15 cellular contexts compared by ENCODE assay signal in genomic region chr10:30118590-30118989, GRCh38. TPM values are rescaled to one million over a fixed set of nuclear protein-coding genes. Genes with fewer than 3 reads are reported as not detected.
DNase-seq lines count a peak whose midpoint lies in the region; ATAC-seq, FAIRE-seq and TF ChIP-seq lines count a peak whose summit lies in the region.
"Had no signal": no experiment of that assay in that cellular context is flagged by ENCODE, and none has a peak within 500 bp of the region (broad histone marks: within the 10 kb centered on the region; RNA-seq: fewer than 3 reads in every experiment).

No MANE protein-coding gene starts in this region.

- TF ChIP-seq CTCF in HepG2 (CRISPR knock-in tag; IDR thresholded peaks at IDR 0.05) (no peak), right lobe of liver (IDR thresholded peaks at IDR 0.05) (no peak), HCT116 (IDR thresholded peaks at IDR 0.05 in 2 of 3, conservative IDR thresholded peaks at IDR 0.05 in 1 of 3; ENCODE audit: borderline replicate concordance in 1 of 3, insufficient read depth in 1 of 3, low read depth in 2 of 3, low read length in 2 of 3) (peak in 1 of 3 experiments; percentile 36; a peak in 1 of 6 replicates), K562 (IDR thresholded peaks at IDR 0.05 in 2 of 3, conservative IDR thresholded peaks at IDR 0.05 in 1 of 3; ENCODE audit: insufficient read depth in 2 of 3, low read depth in 1 of 3, low read length in 3 of 3) (peak in 1 of 3 experiments; percentile 5; a peak in 1 of 6 replicates), mammary epithelial cell (conservative IDR thresholded peaks at IDR 0.05 in 1 of 2, IDR thresholded peaks at IDR 0.05 in 1 of 2; ENCODE audit: extremely low read depth in 1 of 2, insufficient read depth in 1 of 2, low read depth in 1 of 2, low read length in 2 of 2) (no peak), uterus (IDR thresholded peaks at IDR 0.05) (no peak)

- H3K9me3 Mint-ChIP-seq in activated naive CD4-positive, alpha-beta T cell treated with anti-CD3 and anti-CD28 coated beads, Interleukin-2, amount 10 ng/mL, durations not matched to agents 7 days and 5 days = no peaks in the 10 kb centered on the region

- intact Hi-C loops in HepG2 (cut with micrococcal nuclease; ENCODE audit: unreplicated experiment) (no loop called here), right lobe of liver (cut with DNase I) (no loop called here), HCT116 (cut with micrococcal nuclease) (no loop called here), K562 (cut with micrococcal nuclease) (no loop called here), mammary epithelial cell (cut with micrococcal nuclease) (no loop called here), uterus (cut with DNase I; ENCODE audit: low total_unique reads) (no loop called here)

- no peaks in the 10 kb centered on the region for H3K4me1 ChIP-seq in HepG2 (ENCODE audit: insufficient read depth, low read length)
- H3K4me1 ChIP-seq in right lobe of liver = no peaks in the 10 kb centered on the region
- no peaks in the 10 kb centered on the region for H3K4me1 ChIP-seq in HCT116 (ENCODE audit: control insufficient read depth in 1 of 2, insufficient read depth in 2 of 2, low read length in 2 of 2)
- no peaks in the 10 kb centered on the region for H3K4me1 ChIP-seq in K562 (replicated peaks in 1 of 2; ENCODE audit: control insufficient read depth in 2 of 2, insufficient read depth in 2 of 2, low read length in 2 of 2)
- H3K4me1 ChIP-seq in mammary epithelial cell (ENCODE audit: insufficient read depth, low read length) = no peaks in the 10 kb centered on the region
- peaks cover 0 to 7% of the 10 kb centered on the region in 2 donors for H3K4me1 ChIP-seq in uterus

- H3K79me2 ChIP-seq in HepG2 (ENCODE audit: insufficient read depth, low read length) (no peaks in the 10 kb centered on the region), HCT116 (ENCODE audit: insufficient read depth, low read length) (no peaks in the 10 kb centered on the region), K562 (ENCODE audit: control insufficient read depth, insufficient read depth, low read length) (no peaks in the 10 kb centered on the region), mammary epithelial cell (ENCODE audit: insufficient read depth, low read length) (no peaks in the 10 kb centered on the region)

- H3K9me2 ChIP-seq in HCT116 (ENCODE audit: insufficient read depth) = 0 out of 2 replicates have a peak, but pooled peaks cover 3% of the 10 kb centered on the region

- H4K20me1 ChIP-seq in HepG2 (ENCODE audit: insufficient read depth, low read length) (no peaks in the 10 kb centered on the region), HCT116 (ENCODE audit: insufficient read depth) (no peaks in the 10 kb centered on the region), K562 (replicated peaks; ENCODE audit: control insufficient read depth, insufficient read depth, low read length) (no peaks in the 10 kb centered on the region), mammary epithelial cell (ENCODE audit: insufficient read depth, low read length) (no peaks in the 10 kb centered on the region)

- H3K9ac ChIP-seq in HepG2 (ENCODE audit: insufficient read depth, low read depth, low read length) (no peak overlapping the region), HCT116 (ENCODE audit: low read length) (no peak overlapping the region), K562 (ENCODE audit: insufficient read depth in 1 of 2, low read depth in 2 of 2, low read length in 2 of 2) (no peak overlapping the region), mammary epithelial cell (ENCODE audit: insufficient read depth, low read length) (no peak overlapping the region)

- H3K36me3 ChIP-seq in HepG2 (replicated peaks in 1 of 2; ENCODE audit: control insufficient read depth in 1 of 2, insufficient read depth in 2 of 2, low read length in 2 of 2) = no peaks in the 10 kb centered on the region
- no peaks in the 10 kb centered on the region for H3K36me3 ChIP-seq in right lobe of liver
- no peaks in the 10 kb centered on the region for H3K36me3 ChIP-seq in HCT116 (ENCODE audit: control insufficient read depth in 1 of 2, insufficient read depth in 2 of 2, low read length in 2 of 2)
- no peaks in the 10 kb centered on the region for H3K36me3 ChIP-seq in K562 (ENCODE audit: control insufficient read depth, insufficient read depth, low read length)
- no peaks in the 10 kb centered on the region for H3K36me3 ChIP-seq in mammary epithelial cell (ENCODE audit: insufficient read depth, low read length)
- no peaks in the 10 kb centered on the region for H3K36me3 ChIP-seq in uterus

- no peak for TF ChIP-seq POLR2A in HepG2 (IDR thresholded peaks at IDR 0.05; ENCODE audit: insufficient read depth in 1 of 2, low read depth in 2 of 2, low read length in 2 of 2)
- no peak for TF ChIP-seq POLR2A in right lobe of liver (IDR thresholded peaks at IDR 0.05)
- TF ChIP-seq POLR2A in HCT116 (IDR thresholded peaks at IDR 0.05; ENCODE audit: borderline replicate concordance, extremely low read depth, insufficient read depth, insufficient read length) = no peak
- no peak for TF ChIP-seq POLR2A in K562 (conservative IDR thresholded peaks at IDR 0.05)
- TF ChIP-seq POLR2A in uterus (IDR thresholded peaks at IDR 0.05) = no peak

- no peaks in the 10 kb centered on the region for H3K36me3 Mint-ChIP-seq in activated naive CD4-positive, alpha-beta T cell treated with anti-CD3 and anti-CD28 coated beads, Interleukin-2, amount 10 ng/mL, durations not matched to agents 7 days and 5 days
- H3K36me3 Mint-ChIP-seq: CD4-positive, CD25-positive, alpha-beta regulatory T cell had no signal

- peak; percentile 70 for ATAC-seq in HepG2
- no peak for ATAC-seq in right lobe of liver
- ATAC-seq in HCT116 = peak; percentile 86
- ATAC-seq in K562 = peak; percentile 61; the same call in 2 of the 3 replicates
- no peak for ATAC-seq in GM19455 (IDR thresholded peaks at IDR 0.05; ENCODE audit: unreplicated experiment)
- ATAC-seq: GM12878 had no signal

- WGBS in HepG2 (ENCODE audit: low lambda C conversion rate) = 20% methylated on average over 3 of the region's 3 CpGs
- WGBS in right lobe of liver (ENCODE audit: insufficient coverage, low coverage, low lambda C conversion rate, missing lambda C conversion rate) = 67% methylated on average over 2 of the region's 3 CpGs
- 0% methylated on average over 3 of the region's 3 CpGs for WGBS in K562 (ENCODE audit: insufficient coverage, low coverage, missing lambda C conversion rate)
- 74% methylated on average over 3 of the region's 3 CpGs for WGBS in mammary epithelial cell (ENCODE audit: low coverage, missing lambda C conversion rate)

- DNase-seq in HepG2 (ENCODE audit: low spot score) (peak; percentile 4), right lobe of liver (no peak), HCT116 (ENCODE audit: low read depth, low spot score) (no peak), K562 (ENCODE audit: extremely low read depth in 1 of 4, low spot score in 3 of 4) (no peak), mammary epithelial cell (no peak), uterus (no peak)
- no peak for DNase-seq in activated naive CD4-positive, alpha-beta T cell treated with anti-CD3 and anti-CD28 coated beads, Interleukin-2, amount 10 ng/mL, durations not matched to agents 7 days and 5 days
- DNase-seq: CD4-positive, CD25-positive, alpha-beta regulatory T cell; DMS79; Karpas-422 had no signal

- no peak overlapping the region for H3K27ac ChIP-seq in HepG2 (ENCODE audit: extremely low read length, insufficient read depth, low read length)
- H3K27ac ChIP-seq in right lobe of liver = no peak overlapping the region
- H3K27ac ChIP-seq in HCT116 (ENCODE audit: low read depth, low read length) = no peak overlapping the region
- H3K27ac ChIP-seq in K562 (ENCODE audit: extremely low read depth, low read depth, low read length) = no peak overlapping the region
- H3K27ac ChIP-seq in mammary epithelial cell (ENCODE audit: insufficient read depth, low read depth, low read length) = no peak overlapping the region
- H3K27ac ChIP-seq in uterus = no peak overlapping the region

- no peak overlapping the region for H2AFZ ChIP-seq in HepG2 (ENCODE audit: low read length)
- H2AFZ ChIP-seq in HCT116 (ENCODE audit: low read depth, low read length, poor library complexity, severe bottlenecking) = no peak overlapping the region
- H2AFZ ChIP-seq in K562 (ENCODE audit: low read depth, low read length) = no peak overlapping the region
- no peak overlapping the region for H2AFZ ChIP-seq in mammary epithelial cell (ENCODE audit: low read depth, low read length)

- TF ChIP-seq RAD21 in HepG2 (CRISPR knock-in tag; IDR thresholded peaks at IDR 0.05) (no peak), HCT116 (IDR thresholded peaks at IDR 0.05; ENCODE audit: low read depth) (no peak), K562 (CRISPR knock-in tag; conservative IDR thresholded peaks at IDR 0.05 in 1 of 2, IDR thresholded peaks at IDR 0.05 in 1 of 2) (no peak)

- H3K4me1 Mint-ChIP-seq in activated naive CD4-positive, alpha-beta T cell treated with anti-CD3 and anti-CD28 coated beads, Interleukin-2, amount 10 ng/mL, durations not matched to agents 7 days and 5 days = peaks cover 8% of the 10 kb centered on the region
- H3K4me1 Mint-ChIP-seq: CD4-positive, CD25-positive, alpha-beta regulatory T cell had no signal

- in situ Hi-C loops in HepG2 (cut with HindIII; ENCODE audit: extremely low pct_ligation_motif_present, low pct_unique_long_range_greater_than_20kb) = no loop called here
- in situ Hi-C loops in K562 (cut with MboI) = no loop called here
- in situ Hi-C loops in mammary epithelial cell (cut with MboI; ENCODE audit: low sequenced_read_pairs in 2 of 2) = no loop called here

- H3K4me2 ChIP-seq in HepG2 (ENCODE audit: low read depth, low read length) (no peak overlapping the region), HCT116 (ENCODE audit: low read length) (no peak overlapping the region), K562 (ENCODE audit: insufficient read depth, low read length) (no peak overlapping the region), mammary epithelial cell (ENCODE audit: insufficient read depth, low read depth, low read length) (no peak overlapping the region)

- H3K9me3 ChIP-seq in HepG2 (ENCODE audit: low read length) (no peaks in the 10 kb centered on the region), right lobe of liver (no peaks in the 10 kb centered on the region), HCT116 (ENCODE audit: control insufficient read depth in 1 of 2, insufficient read depth in 1 of 2, low read depth in 1 of 2, low read length in 2 of 2) (no peaks in the 10 kb centered on the region), K562 (replicated peaks; ENCODE audit: control insufficient read depth, insufficient read depth, low read depth, low read length) (no peaks in the 10 kb centered on the region), mammary epithelial cell (replicated peaks; ENCODE audit: insufficient read depth, low read length) (no peaks in the 10 kb centered on the region), uterus (no peaks in the 10 kb centered on the region)

- POLR2A ChIA-PET in HepG2 (lab: Yijun Ruan, JAX) = no interaction called here
- POLR2A ChIA-PET in HCT116 (lab: Charles Lee) = no interaction called here
- POLR2A ChIA-PET in K562 (lab: Yijun Ruan, JAX) = no interaction called here

- no TSS peak for BruUV-seq in HepG2 (replicated peaks; lab: Mats Ljungman, UMichigan)
- BruUV-seq in HCT116 (replicated peaks; lab: Mats Ljungman, UMichigan) = no TSS peak
- no TSS peak for BruUV-seq in K562 (replicated peaks; lab: Mats Ljungman, UMichigan)
- BruUV-seq in mammary epithelial cell (replicated peaks; lab: Mats Ljungman, UMichigan) = no TSS peak

- dilution Hi-C loops in mammary epithelial cell (cut with HindIII; ENCODE audit: low sequenced_read_pairs) = no loop called here

- TF ChIP-seq EP300 in HepG2 (IDR thresholded peaks at IDR 0.05; ENCODE audit: low read depth in 2 of 2, low read length in 2 of 2) = no peak
- TF ChIP-seq EP300 in HepG2 (CRISPR knock-in tag; IDR thresholded peaks at IDR 0.05; ENCODE audit: borderline replicate concordance) = no peak
- TF ChIP-seq EP300 in K562 (IDR thresholded peaks at IDR 0.05; ENCODE audit: low read length) = no peak

- RAD21 ChIA-PET in HCT116 (lab: Charles Lee; ENCODE audit: low non-redundant PET in 1 of 2, low total read pairs in 2 of 2, uncharacterized antibody in 2 of 2, unreplicated experiment in 2 of 2) = no interaction called here

- H3K4me3 ChIP-seq in HepG2 (replicated peaks in 1 of 3; ENCODE audit: insufficient read depth in 1 of 3, low read depth in 2 of 3, low read length in 3 of 3) (no peak overlapping the region), right lobe of liver (no peak overlapping the region), HCT116 (replicated peaks in 1 of 2; ENCODE audit: low read depth in 1 of 2, low read length in 2 of 2) (no peak overlapping the region), K562 (no peak overlapping the region), mammary epithelial cell (replicated peaks in 1 of 3; ENCODE audit: insufficient read depth in 1 of 3, low read depth in 2 of 3, low read length in 3 of 3) (no peak overlapping the region), uterus (no peak overlapping the region)
- H3K4me3 ChIP-seq: GM12878 had no signal

- CTCF ChIA-PET in HepG2 (lab: Yijun Ruan, JAX; ENCODE audit: low intra/inter-chr PET ratio, low total read pairs) (no interaction called here), HCT116 (lab: Charles Lee) (no interaction called here), K562 (lab: Yijun Ruan, JAX; ENCODE audit: low intra/inter-chr PET ratio) (no interaction called here), mammary epithelial cell (lab: Charles Lee; ENCODE audit: low non-redundant PET) (no interaction called here)
- CTCF ChIA-PET in activated naive CD4-positive, alpha-beta T cell treated with anti-CD3 and anti-CD28 coated beads, Interleukin-2, amount 10 ng/mL, durations not matched to agents 7 days and 5 days (lab: Charles Lee) = interaction anchor here (0.6 kb wide), 1 partner anchor 397 kb away, joined by 3 read pairs; no protein-coding TSS in a partner anchor

- peaks cover 16% of the 10 kb centered on the region for H3K27me3 Mint-ChIP-seq in activated naive CD4-positive, alpha-beta T cell treated with anti-CD3 and anti-CD28 coated beads, Interleukin-2, amount 10 ng/mL, durations not matched to agents 7 days and 5 days

- H3K27me3 ChIP-seq in HepG2 (ENCODE audit: control insufficient read depth in 1 of 2, insufficient read depth in 2 of 2, low read length in 2 of 2) (no peaks in the 10 kb centered on the region), right lobe of liver (no peaks in the 10 kb centered on the region), HCT116 (ENCODE audit: insufficient read depth, low read length) (no peaks in the 10 kb centered on the region), K562 (ENCODE audit: control insufficient read depth in 2 of 2, insufficient read depth in 2 of 2, low read length in 2 of 2) (peaks cover 13 to 22% of the 10 kb centered on the region in 2 experiments; a peak in 4 of 5 replicates), mammary epithelial cell (ENCODE audit: insufficient read depth, low read length) (no peaks in the 10 kb centered on the region), uterus (no peaks in the 10 kb centered on the region)

- H3K4me3 Mint-ChIP-seq in activated naive CD4-positive, alpha-beta T cell treated with anti-CD3 and anti-CD28 coated beads, Interleukin-2, amount 10 ng/mL, durations not matched to agents 7 days and 5 days = no peak overlapping the region
- H3K4me3 Mint-ChIP-seq: CD4-positive, CD25-positive, alpha-beta regulatory T cell had no signal

- no peak overlapping the region for H3K27ac Mint-ChIP-seq in activated naive CD4-positive, alpha-beta T cell treated with anti-CD3 and anti-CD28 coated beads, Interleukin-2, amount 10 ng/mL, durations not matched to agents 7 days and 5 days
- H3K27ac Mint-ChIP-seq: CD4-positive, CD25-positive, alpha-beta regulatory T cell had no signal

- no peaks in the 10 kb centered on the region for H3K9me1 ChIP-seq in K562 (ENCODE audit: control insufficient read depth, insufficient read depth, low read length)

- FAIRE-seq in HepG2 (lab: Jason Lieb, UNC) (no peak), K562 (lab: Jason Lieb, UNC) (no peak)
- FAIRE-seq: GM12878, GM18507, H1 had no signal

RNA-seq across cellular contexts. Expression of gene JCAD, which starts 59.2 kb away (rescaled TPM):
- total RNA-seq in HepG2 (2016; rRNA removed; fragmentation: Illumina TruSeq; extraction: Trizol) (0.04 and 0.14 TPM in 2 replicates), right lobe of liver (1 to 10 TPM; 1.4 to 3.7 (median 2.0) TPM), HCT116 (2021; ENCODE audit: unreplicated experiment) (17.5 TPM), K562 (2014; rRNA removed) (not detected in 2 replicates), K562 (2014; rRNA removed; fragmentation: Illumina TruSeq; extraction: Trizol) (not detected in 2 replicates), K562 (2015; rRNA removed; fragmentation: Illumina TruSeq; extraction: Trizol) (not detected in 2 replicates), K562 (2021) (0.20 TPM in 1 of 2 replicates, not detected in the other), mammary epithelial cell (under 1 TPM; 0.17 to 0.21 TPM), uterus (10 to 100 TPM; 25.6 to 99.1 (median 49.9) TPM)
- not detected in 2 replicates for total RNA-seq in HepG2 (2016; cell fraction: cytosol; rRNA removed; fragmentation: Illumina TruSeq; extraction: Trizol; ENCODE audit: low read depth)
- total RNA-seq in HepG2 (2016; cell fraction: insoluble cytoplasmic fraction; rRNA removed; fragmentation: Illumina TruSeq; extraction: Trizol) = 0.02 and 0.03 TPM in 2 replicates
- 0.12 TPM in 1 of 2 replicates, not detected in the other for total RNA-seq in HepG2 (2016; cell fraction: membrane; rRNA removed; fragmentation: Illumina TruSeq; extraction: Trizol)
- total RNA-seq in HepG2 (2016; cell fraction: nucleus; rRNA removed; fragmentation: Illumina TruSeq; extraction: Trizol) = 0.06 TPM in 1 of 2 replicates, not detected in the other
- polyA plus RNA-seq in HepG2 (2011; rRNA removed) (0.05 and 0.08 TPM in 2 replicates), K562 (2011; rRNA removed) (not detected in 2 replicates), K562 (2014; fragmentation: Illumina TruSeq; extraction: Trizol) (not detected in 2 replicates), K562 (2014; fragmentation: Nextera tagmentation; extraction: Ambion mirVana) (not detected), K562 (2014; rRNA removed) (0.38 TPM in 1 of 2 replicates, not detected in the other), mammary epithelial cell (0.11 TPM)
- polyA plus RNA-seq in HepG2 (2011; cell fraction: cytosol; rRNA removed) = 0.10 and 0.11 TPM in 2 replicates
- polyA plus RNA-seq in HepG2 (2011; cell fraction: nucleus; rRNA removed) = 0.13 and 0.24 TPM in 2 replicates
- polyA plus RNA-seq in HepG2 (2012) = 0.09 TPM in 1 of 2 replicates, not detected in the other
- polyA plus RNA-seq in HepG2 (2016; cell fraction: cytosol; fragmentation: Illumina TruSeq; extraction: Trizol; ENCODE audit: low read depth) = 0.20 TPM in 1 of 2 replicates, not detected in the other
- 0.08 and 0.17 TPM in 2 replicates for polyA plus RNA-seq in HepG2 (2016; cell fraction: insoluble cytoplasmic fraction; fragmentation: Illumina TruSeq; extraction: Trizol; ENCODE audit: low read depth)
- 0.02 TPM in 1 of 2 replicates, not detected in the other for polyA plus RNA-seq in HepG2 (2016; cell fraction: membrane; fragmentation: Illumina TruSeq; extraction: Trizol; ENCODE audit: low read depth)
- 0.09 TPM in 1 of 2 replicates, not detected in the other for polyA plus RNA-seq in HepG2 (2016; cell fraction: nucleus; fragmentation: Illumina TruSeq; extraction: Trizol; ENCODE audit: insufficient read depth, low read depth)
- polyA minus RNA-seq in HepG2 (2011; rRNA and poly(A)+ RNA removed; ENCODE audit: low replicate concordance) = 0.42 TPM in 1 of 2 replicates, not detected in the other
- not detected in 2 replicates for polyA minus RNA-seq in HepG2 (2011; cell fraction: cytosol; rRNA and poly(A)+ RNA removed)
- polyA minus RNA-seq in HepG2 (2011; cell fraction: nucleus; rRNA and poly(A)+ RNA removed) = under 0.01 TPM in 2 replicates
- polyA plus RNA-seq in HCT116 (2012) = 7.3 and 7.9 TPM in 2 replicates
- total RNA-seq in K562 (2011; cell fraction: chromatin; rRNA removed; ENCODE audit: low replicate concordance) = not detected in 2 replicates
- total RNA-seq in K562 (2011; cell fraction: nucleolus; rRNA removed) = not detected in 2 replicates
- not detected in 2 replicates for total RNA-seq in K562 (2011; cell fraction: nucleoplasm; rRNA removed)
- not detected in 2 replicates for polyA plus RNA-seq in K562 (2011; cell fraction: cytosol; rRNA removed)
- not detected in 2 replicates for polyA plus RNA-seq in K562 (2011; cell fraction: nucleus; rRNA removed)
- polyA plus RNA-seq in K562 (2012) = not detected in 2 replicates
- polyA minus RNA-seq in K562 (2011; rRNA and poly(A)+ RNA removed) = 0.03 TPM in 1 of 2 replicates, not detected in the other
- not detected in 2 replicates for polyA minus RNA-seq in K562 (2011; cell fraction: cytosol; rRNA and poly(A)+ RNA removed)
- not detected in 2 replicates for polyA minus RNA-seq in K562 (2011; cell fraction: nucleus; rRNA and poly(A)+ RNA removed)
- 17.6 TPM for polyA minus RNA-seq in mammary epithelial cell
- total RNA-seq: G401 had no signal
- polyA plus RNA-seq: CD4-positive, CD25-positive, alpha-beta regulatory T cell; GM12878 had no signal

Comparison
In these comparisons a context has a peak if more than half of its experiments do, and no peak if none do; other contexts are left out.
1. ATAC-seq: peak in HepG2 (single experiment), HCT116 (single experiment) and K562 (single experiment); none in right lobe of liver (0 of 4) and GM19455 (single experiment).